In the genomic region with DNA sequence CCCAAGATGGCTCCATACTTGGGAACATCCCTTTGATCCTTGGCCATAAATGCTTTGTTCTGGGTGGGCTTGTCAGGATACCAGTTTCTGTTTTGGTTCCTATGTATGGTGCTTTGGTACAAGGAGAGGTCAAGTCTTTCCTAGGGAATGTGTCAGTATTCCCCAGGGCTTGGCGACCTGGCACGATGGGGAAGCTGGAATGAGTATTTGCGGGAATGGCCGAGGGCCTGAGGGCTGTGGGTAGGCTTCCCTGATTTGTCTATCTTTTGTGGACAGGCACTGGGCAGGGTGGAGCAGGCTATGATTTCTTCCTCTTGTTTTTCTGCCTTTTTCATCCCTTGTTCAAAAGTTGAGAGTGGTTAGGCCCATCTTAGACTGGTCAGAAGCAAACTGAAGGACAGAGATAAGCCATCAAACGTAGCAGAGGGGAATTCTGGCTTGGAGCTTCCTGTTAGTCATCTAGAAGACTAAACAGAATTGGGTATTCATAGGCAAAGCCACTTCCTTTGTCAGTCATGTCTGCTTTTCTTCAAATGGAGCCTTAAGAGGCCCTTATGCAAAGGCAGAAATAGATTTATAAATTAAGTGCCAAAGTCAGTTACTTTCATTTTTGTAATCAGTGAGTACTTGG, we compare ENCODE assay signal across 9 cellular contexts. TPM values are rescaled to one million over a fixed set of nuclear protein-coding genes. Genes with fewer than 3 reads are reported as not detected.
DNase-seq lines count a peak whose midpoint lies in the region; ATAC-seq lines count a peak whose summit lies in the region.
"Had no signal": no experiment of that assay in that cellular context is flagged by ENCODE, and none has a peak within 500 bp of the region (broad histone marks: within the 10 kb centered on the region; RNA-seq: fewer than 3 reads in every experiment).

No MANE protein-coding gene starts in this region.

- peak overlapping the region; percentile 55 to 85 (median 74) for H3K4me3 Mint-ChIP-seq in CD4-positive, alpha-beta memory T cell
- peak overlapping the region; percentile 76 for H3K4me3 Mint-ChIP-seq in activated naive CD8-positive, alpha-beta T cell

- POLR2A ChIA-PET in CD4-positive, alpha-beta memory T cell (lab: Charles Lee; ENCODE audit: partially characterized antibody): interaction anchor here (0.6 to 2.7 kb wide), 5 partner anchors 8 to 334 kb away, joined by 3 to 18 read pairs (median 3); a partner anchor contains a TSS

- peaks cover 16% of the 10 kb centered on the region for H3K36me3 ChIP-seq in CD4-positive, alpha-beta memory T cell (ENCODE audit: insufficient read depth, low read length)

- peaks cover 99% of the 10 kb centered on the region for H3K4me1 ChIP-seq in CD4-positive, alpha-beta memory T cell (ENCODE audit: insufficient read depth, low read length)

- H3K27ac ChIP-seq in CD4-positive, alpha-beta memory T cell (ENCODE audit: low read depth, low read length): peak overlapping the region; percentile 54
- H3K27ac ChIP-seq in skin epidermis: peak overlapping the region in 11 of 21 experiments; percentile 8 to 82 (median 60)
- H3K27ac ChIP-seq: epithelial cell of prostate had no signal

- H3K27me3 Mint-ChIP-seq in CD4-positive, alpha-beta memory T cell: no peaks in the 10 kb centered on the region
- no peaks in the 10 kb centered on the region for H3K27me3 Mint-ChIP-seq in activated naive CD8-positive, alpha-beta T cell

- H3K27me3 ChIP-seq in CD4-positive, alpha-beta memory T cell (ENCODE audit: insufficient read depth, low read length): no peaks in the 10 kb centered on the region

- H3K9me3 Mint-ChIP-seq in CD4-positive, alpha-beta memory T cell: no peaks in the 10 kb centered on the region
- H3K9me3 Mint-ChIP-seq in activated naive CD8-positive, alpha-beta T cell (ENCODE audit: low read depth): no peaks in the 10 kb centered on the region

- H3K36me3 Mint-ChIP-seq in CD4-positive, alpha-beta memory T cell: peaks cover 14 to 50% of the 10 kb centered on the region in 2 donors
- peaks cover 26% of the 10 kb centered on the region for H3K36me3 Mint-ChIP-seq in activated naive CD8-positive, alpha-beta T cell

- intact Hi-C loops in CD4-positive, alpha-beta memory T cell (cut with micrococcal nuclease): loop anchor here (5.0 kb wide), 1 partner anchor 69 kb away; a partner anchor contains a TSS

- H3K9me3 ChIP-seq in CD4-positive, alpha-beta memory T cell (ENCODE audit: control insufficient read depth in 1 of 2, low read length in 2 of 2): no peaks in the 10 kb centered on the region

- peak in 3 of 5 donors; percentile 13 to 70 (median 28) for DNase-seq in CD4-positive, alpha-beta memory T cell
- DNase-seq in globus pallidus (ENCODE audit: low spot score): no peak
- no peak for DNase-seq in NCI-H524 (lab: John Stamatoyannopoulos, UW)
- no peak for DNase-seq in germinal center (ENCODE audit: low spot score)

- CTCF ChIA-PET in CD4-positive, alpha-beta memory T cell (lab: Charles Lee; ENCODE audit: partially characterized antibody): no interaction called here

- H3K4me3 ChIP-seq in CD4-positive, alpha-beta memory T cell (ENCODE audit: low read length in 2 of 2): peak overlapping the region in 1 of 2 donors; percentile 2
- H3K4me3 ChIP-seq in skin epidermis: no peak overlapping the region

- peaks cover 89 to 100% (median 96%) of the 10 kb centered on the region in 4 donors for H3K4me1 Mint-ChIP-seq in CD4-positive, alpha-beta memory T cell
- H3K4me1 Mint-ChIP-seq in activated naive CD8-positive, alpha-beta T cell (ENCODE audit: low read depth): peaks cover 95% of the 10 kb centered on the region

- ATAC-seq in GM19395 (IDR thresholded peaks at IDR 0.05; ENCODE audit: unreplicated experiment) (peak; percentile 55), HG03439 (IDR thresholded peaks at IDR 0.05; ENCODE audit: unreplicated experiment) (peak; percentile 32)

- peak overlapping the region; percentile 89 to 98 (median 93) for H3K27ac Mint-ChIP-seq in CD4-positive, alpha-beta memory T cell
- H3K27ac Mint-ChIP-seq in activated naive CD8-positive, alpha-beta T cell: peak overlapping the region; percentile 95

RNA-seq across cellular contexts. Expression of a gene that starts 13.7 kb away (rescaled TPM):
- 100 to 1,000 TPM; 222 to 223 TPM for total RNA-seq in CD4-positive, alpha-beta memory T cell
- 100 to 1,000 TPM in 1 of 2 donors, 10 to 100 TPM in 1; 45.8 to 103 TPM for polyA plus RNA-seq in CD4-positive, alpha-beta memory T cell

Comparison
In these comparisons a context has a peak if more than half of its experiments do, and no peak if none do; other contexts are left out.
1. DNase-seq: peak in CD4-positive, alpha-beta memory T cell (3 of 5); none in globus pallidus (single experiment), NCI-H524 (0 of 2) and germinal center (single experiment).